13 cellular contexts compared by ENCODE assay signal in the genomic region with DNA sequence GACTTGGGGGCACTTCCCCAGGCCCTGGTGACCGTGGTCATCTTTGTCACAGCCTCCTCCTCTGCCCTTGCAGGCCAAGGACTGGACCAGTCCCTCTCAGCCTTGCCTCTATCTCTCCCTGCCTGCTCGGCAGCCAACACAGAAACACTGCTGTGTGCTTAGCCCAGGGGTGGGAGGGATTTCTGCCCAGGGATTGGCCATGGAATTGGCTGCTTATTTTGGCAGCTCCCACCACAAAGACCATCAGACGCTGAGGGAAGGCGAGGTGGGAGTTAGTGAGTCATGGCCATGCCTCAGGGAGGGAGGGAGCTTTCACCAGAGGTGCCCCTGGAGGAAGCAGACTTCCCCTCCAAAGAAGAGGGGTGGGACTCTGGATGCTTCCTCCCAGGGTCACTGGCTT. TPM values are rescaled to one million over a fixed set of nuclear protein-coding genes. Genes with fewer than 3 reads are reported as not detected.
DNase-seq lines count a peak whose midpoint lies in the region; ATAC-seq and TF ChIP-seq lines count a peak whose summit lies in the region.
"Had no signal": no experiment of that assay in that cellular context is flagged by ENCODE, and none has a peak within 500 bp of the region (broad histone marks: within the 10 kb centered on the region; RNA-seq: fewer than 3 reads in every experiment).

No MANE protein-coding gene starts in this region.

- peaks cover 46% of the 10 kb centered on the region for H3K36me3 Mint-ChIP-seq in endodermal cell (ENCODE audit: low read depth)
- H3K36me3 Mint-ChIP-seq: neural progenitor cell had no signal

- ATAC-seq in mucosa of descending colon (peak; percentile 6), upper lobe of right lung (peak; percentile 10), GM21526 (IDR thresholded peaks at IDR 0.05; ENCODE audit: low FRiP score, unreplicated experiment) (no peak)
- ATAC-seq: activated CD4-positive, CD25-positive, alpha-beta regulatory T cell treated with anti-CD3 and anti-CD28 coated beads, Interleukin-2, amount 50 U/mL, for 24 hours; activated T-cell treated with anti-CD3 and anti-CD28 coated beads, Interleukin-2, amount 50 U/mL, for 4 hours; stimulated activated naive CD8-positive, alpha-beta T cell treated with anti-CD3 and anti-CD28 coated beads, Interleukin-15, Interleukin-2, amounts not matched to agents 100 U/mL and 50 U/mL, for 24 hours had no signal

- TF ChIP-seq CTCF in endodermal cell (conservative IDR thresholded peaks at IDR 0.05) = no peak
- no peak for TF ChIP-seq CTCF in mucosa of descending colon (IDR thresholded peaks at IDR 0.05)
- TF ChIP-seq CTCF in upper lobe of right lung (IDR thresholded peaks at IDR 0.05) = no peak

- no peaks in the 10 kb centered on the region for H3K27me3 Mint-ChIP-seq in endodermal cell (ENCODE audit: insufficient read depth)

- H3K36me3 ChIP-seq in endodermal cell (ENCODE audit: control insufficient read depth, insufficient read depth, low read length) (peaks cover 23% of the 10 kb centered on the region), mucosa of descending colon (ENCODE audit: low read depth) (no peaks in the 10 kb centered on the region), upper lobe of right lung (no peaks in the 10 kb centered on the region)
- H3K36me3 ChIP-seq: neural progenitor cell had no signal

- peak overlapping the region; percentile 30 for H3K27ac Mint-ChIP-seq in endodermal cell
- H3K27ac Mint-ChIP-seq: neural progenitor cell had no signal

- WGBS in endodermal cell (ENCODE audit: insufficient coverage in 1 of 2, insufficient read length in 1 of 2), 2 experiments = 75 to 78% methylated on average over 1 to 4 of the region's 4 CpGs

- H3K9ac ChIP-seq in endodermal cell (ENCODE audit: extremely low read depth, low read length, poor library complexity, severe bottlenecking) = no peak overlapping the region
- H3K9ac ChIP-seq: neural progenitor cell had no signal

- H3K4me3 Mint-ChIP-seq in endodermal cell = no peak overlapping the region
- H3K4me3 Mint-ChIP-seq: activated T-cell treated with anti-CD3 and anti-CD28 coated beads, Interleukin-2, amount 50 U/mL, for 4 hours; neural progenitor cell had no signal

- no peaks in the 10 kb centered on the region for H3K9me3 Mint-ChIP-seq in endodermal cell
- H3K9me3 Mint-ChIP-seq: activated T-cell treated with anti-CD3 and anti-CD28 coated beads, Interleukin-2, amount 50 U/mL, for 4 hours had no signal

- H3K4me1 ChIP-seq in endodermal cell (ENCODE audit: control insufficient read depth, insufficient read depth, low read length) (no peaks in the 10 kb centered on the region), mucosa of descending colon (ENCODE audit: low read depth) (no peaks in the 10 kb centered on the region), upper lobe of right lung (no peaks in the 10 kb centered on the region)

- H3K27me3 ChIP-seq in endodermal cell (ENCODE audit: control insufficient read depth, insufficient read depth, low read length, poor library complexity, severe bottlenecking) = no peaks in the 10 kb centered on the region
- H3K27me3 ChIP-seq in upper lobe of right lung = no peaks in the 10 kb centered on the region
- H3K27me3 ChIP-seq: neural progenitor cell had no signal

- DNase-seq in MV-4-11 (lab: John Stamatoyannopoulos, UW) = peak; percentile 39
- DNase-seq in endodermal cell = peak; percentile 54
- no peak for DNase-seq in mucosa of descending colon
- no peak for DNase-seq in upper lobe of right lung
- no peak for DNase-seq in stimulated activated naive CD4-positive, alpha-beta T cell treated with Interleukin-2 at 50 U/mL for 16 hours (lab: John Stamatoyannopoulos, UW)
- no peak for DNase-seq in GM19240 (ENCODE audit: insufficient read length, low spot score)
- DNase-seq: activated T-cell treated with anti-CD3 and anti-CD28 coated beads, Interleukin-2, amount 50 U/mL, for 4 hours; central memory CD4-positive, alpha-beta T cell; SHP77 treated with DMSO at 0.1 percent for 48 hours; stimulated activated naive CD8-positive, alpha-beta T cell treated with anti-CD3 and anti-CD28 coated beads, Interleukin-15, Interleukin-2, amounts not matched to agents 100 U/mL and 50 U/mL, for 24 hours had no signal

- peaks cover 24% of the 10 kb centered on the region for H3K4me1 Mint-ChIP-seq in endodermal cell

- H3K27ac ChIP-seq in endodermal cell (ENCODE audit: low read depth, low read length) = no peak overlapping the region
- no peak overlapping the region for H3K27ac ChIP-seq in upper lobe of right lung
- H3K27ac ChIP-seq: neural progenitor cell had no signal

- intact Hi-C loops in mucosa of descending colon (cut with DNase I, micrococcal nuclease) = no loop called here
- intact Hi-C loops in upper lobe of right lung (cut with DNase I) = no loop called here

- H3K9me3 ChIP-seq in endodermal cell (ENCODE audit: control insufficient read depth, low read length) (no peaks in the 10 kb centered on the region), mucosa of descending colon (no peaks in the 10 kb centered on the region), upper lobe of right lung (no peaks in the 10 kb centered on the region)

- H3K4me3 ChIP-seq in endodermal cell (ENCODE audit: low read length) (no peak overlapping the region), mucosa of descending colon (no peak overlapping the region), upper lobe of right lung (no peak overlapping the region)
- H3K4me3 ChIP-seq: neural progenitor cell had no signal

RNA-seq across cellular contexts. Expression of a gene that starts 21.1 kb away (rescaled TPM):
- total RNA-seq in endodermal cell (100 to 1,000 TPM in 1 of 2 donors, 10 to 100 TPM in 1; 61.5 to 155 TPM), mucosa of descending colon (100 to 1,000 TPM in 1 of 3 donors, 10 to 100 TPM in 2; 62.9 to 134 (median 94.9) TPM), upper lobe of right lung (14.0 TPM)
- polyA plus RNA-seq in endodermal cell (2013, experiment 1 of 2) = 13.3 TPM
- 15.9 TPM for polyA plus RNA-seq in endodermal cell (2013, experiment 2 of 2)

Comparison
In these comparisons a context has a peak if more than half of its experiments do, and no peak if none do; other contexts are left out.
1. DNase-seq: peak in MV-4-11 (single experiment) and endodermal cell (single experiment); none in mucosa of descending colon (0 of 3), upper lobe of right lung (single experiment), stimulated activated naive CD4-positive, alpha-beta T cell treated with Interleukin-2 at 50 U/mL for 16 hours (single experiment) and GM19240 (single experiment).